ENCODE assay signal across 33 cellular contexts in the genomic region with DNA sequence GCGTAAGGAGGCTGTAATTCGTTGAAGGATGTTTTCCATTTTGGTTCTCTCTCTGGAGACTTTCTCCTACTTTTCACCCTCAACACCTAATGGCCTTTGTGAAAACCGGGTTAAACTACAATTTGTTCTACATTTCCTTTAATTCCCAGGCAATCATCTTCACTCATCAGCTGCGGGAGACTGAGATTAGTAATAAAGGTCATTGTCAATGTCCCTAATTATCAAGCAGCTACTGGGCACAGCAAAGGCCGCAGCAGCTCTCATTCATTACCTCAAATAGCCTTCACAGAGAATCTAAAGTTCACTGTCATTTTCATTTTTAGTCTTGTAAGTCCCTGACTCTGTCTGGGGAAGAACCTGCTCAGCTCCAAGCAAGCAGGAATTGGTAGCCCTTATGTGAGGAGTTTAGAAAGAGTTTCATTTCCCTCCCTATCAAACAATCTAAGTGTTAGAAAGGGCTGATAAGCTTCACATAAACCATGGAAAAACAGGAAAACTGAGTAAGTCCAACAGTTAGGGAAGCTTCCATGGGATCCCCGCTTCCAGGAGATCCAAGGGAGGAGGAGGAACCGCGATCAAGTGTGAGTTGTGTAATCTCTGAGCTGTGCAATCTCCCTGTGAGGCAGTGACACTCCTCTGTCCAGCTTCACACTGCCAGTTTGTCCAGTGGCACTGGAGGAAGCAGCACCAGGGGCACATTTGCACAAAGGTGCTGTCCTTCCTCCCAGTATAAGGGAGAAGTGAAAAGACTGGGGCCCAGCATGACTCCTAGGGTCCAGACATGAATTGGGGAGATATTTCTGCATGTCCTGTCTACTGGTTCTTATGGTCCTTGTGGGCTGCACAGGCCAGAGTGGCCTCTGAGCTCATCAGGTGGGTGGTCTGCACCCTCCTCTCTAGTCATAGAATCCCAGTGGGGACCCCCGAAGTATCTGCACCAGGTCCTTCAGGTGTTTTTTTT. TPM values are rescaled to one million over a fixed set of nuclear protein-coding genes. Genes with fewer than 3 reads are reported as not detected.
DNase-seq lines count a peak whose midpoint lies in the region; ATAC-seq, FAIRE-seq and TF ChIP-seq lines count a peak whose summit lies in the region.
"Had no signal": no experiment of that assay in that cellular context is flagged by ENCODE, and none has a peak within 500 bp of the region (broad histone marks: within the 10 kb centered on the region; RNA-seq: fewer than 3 reads in every experiment).

No MANE protein-coding gene starts in this region.

- H3K36me3 Mint-ChIP-seq in stimulated activated naive CD8-positive, alpha-beta T cell treated with anti-CD3 and anti-CD28 coated beads, Interleukin-15, Interleukin-2, amounts not matched to agents 100 ng/mL and 50 ng/mL, for 24 hours (ENCODE audit: low read depth): no peaks in the 10 kb centered on the region
- H3K36me3 Mint-ChIP-seq in activated T-cell treated with anti-CD3 and anti-CD28 coated beads, Interleukin-2, amount 50 U/mL, for 72 hours (ENCODE audit: insufficient read depth in 2 of 2): no peaks in the 10 kb centered on the region
- H3K36me3 Mint-ChIP-seq: natural killer cell had no signal

- no peak overlapping the region for H3K4me3 Mint-ChIP-seq in stimulated activated naive CD8-positive, alpha-beta T cell treated with anti-CD3 and anti-CD28 coated beads, Interleukin-15, Interleukin-2, amounts not matched to agents 100 ng/mL and 50 ng/mL, for 24 hours
- no peak overlapping the region for H3K4me3 Mint-ChIP-seq in activated T-cell treated with anti-CD3 and anti-CD28 coated beads, Interleukin-2, amount 50 U/mL, for 72 hours
- H3K4me3 Mint-ChIP-seq: natural killer cell had no signal

- peaks cover 5% of the 10 kb centered on the region for H3K4me1 Mint-ChIP-seq in stimulated activated naive CD8-positive, alpha-beta T cell treated with anti-CD3 and anti-CD28 coated beads, Interleukin-15, Interleukin-2, amounts not matched to agents 100 ng/mL and 50 ng/mL, for 24 hours (ENCODE audit: low read depth)
- H3K4me1 Mint-ChIP-seq in activated T-cell treated with anti-CD3 and anti-CD28 coated beads, Interleukin-2, amount 50 U/mL, for 72 hours (ENCODE audit: low read depth): peaks cover 4% of the 10 kb centered on the region

- FAIRE-seq in urothelium cell line (lab: Jason Lieb, UNC): peak; percentile 70
- FAIRE-seq: G401.6, keratinocyte had no signal

- no peak for TF ChIP-seq CTCF in NB4 (IDR thresholded peaks at IDR 0.05; ENCODE audit: low read depth, low read length)

- no peaks in the 10 kb centered on the region for H3K9me3 Mint-ChIP-seq in stimulated activated naive CD8-positive, alpha-beta T cell treated with anti-CD3 and anti-CD28 coated beads, Interleukin-15, Interleukin-2, amounts not matched to agents 100 ng/mL and 50 ng/mL, for 24 hours
- H3K9me3 Mint-ChIP-seq in activated T-cell treated with anti-CD3 and anti-CD28 coated beads, Interleukin-2, amount 50 U/mL, for 72 hours: no peaks in the 10 kb centered on the region
- H3K9me3 Mint-ChIP-seq: natural killer cell had no signal

- peak overlapping the region; percentile 70 for H3K27ac Mint-ChIP-seq in stimulated activated naive CD8-positive, alpha-beta T cell treated with anti-CD3 and anti-CD28 coated beads, Interleukin-15, Interleukin-2, amounts not matched to agents 100 ng/mL and 50 ng/mL, for 24 hours
- no peak overlapping the region for H3K27ac Mint-ChIP-seq in activated T-cell treated with anti-CD3 and anti-CD28 coated beads, Interleukin-2, amount 50 U/mL, for 72 hours
- H3K27ac Mint-ChIP-seq: natural killer cell had no signal

- H3K4me3 ChIP-seq in NB4 (ENCODE audit: low read depth, low read length): no peak overlapping the region
- H3K4me3 ChIP-seq: dorsolateral prefrontal cortex, SK-N-MC, smooth muscle cell, transverse colon had no signal

- no peak for ATAC-seq in stimulated activated naive CD8-positive, alpha-beta T cell treated with anti-CD3 and anti-CD28 coated beads, Interleukin-15, Interleukin-2, amounts not matched to agents 100 U/mL and 50 U/mL, for 24 hours
- ATAC-seq in left lobe of liver (peak; percentile 23), GM19463 (IDR thresholded peaks at IDR 0.05; ENCODE audit: unreplicated experiment) (no peak)
- ATAC-seq in activated T-cell treated with anti-CD3 and anti-CD28 coated beads, Interleukin-2, amount 50 U/mL, for 72 hours (replicated peaks in 1 of 2): no peak
- ATAC-seq: natural killer cell had no signal

- H3K27me3 Mint-ChIP-seq in stimulated activated naive CD8-positive, alpha-beta T cell treated with anti-CD3 and anti-CD28 coated beads, Interleukin-15, Interleukin-2, amounts not matched to agents 100 ng/mL and 50 ng/mL, for 24 hours: no peaks in the 10 kb centered on the region
- H3K27me3 Mint-ChIP-seq in activated T-cell treated with anti-CD3 and anti-CD28 coated beads, Interleukin-2, amount 50 U/mL, for 72 hours (ENCODE audit: low read depth): no peaks in the 10 kb centered on the region

- TF ChIP-seq POLR2A in NB4 (IDR thresholded peaks at IDR 0.05; ENCODE audit: extremely low read depth, insufficient read length): no peak

- no peak for DNase-seq in stimulated activated naive CD8-positive, alpha-beta T cell treated with anti-CD3 and anti-CD28 coated beads, Interleukin-15, Interleukin-2, amounts not matched to agents 100 U/mL and 50 U/mL, for 24 hours
- DNase-seq in NB4 (ENCODE audit: low read depth): peak; percentile 16
- DNase-seq in left lobe of liver (ENCODE audit: low spot score): no peak
- DNase-seq in urothelium cell line (ENCODE audit: low spot score): no peak
- no peak for DNase-seq in GM19238 (ENCODE audit: insufficient read length, low spot score)
- DNase-seq in activated T-cell treated with anti-CD3 and anti-CD28 coated beads, Interleukin-2, amount 50 U/mL, for 72 hours: no peak
- DNase-seq: activated CD4-positive, alpha-beta T cell treated with anti-CD3 and anti-CD28 coated beads for 4 hours; activated naive CD4-positive, alpha-beta T cell; activated T-cell treated with anti-CD3 and anti-CD28 coated beads, Interleukin-2, amount 50 U/mL, for 1 hour; brain microvascular endothelial cell; dorsolateral prefrontal cortex; glutamatergic neuron; H7; natural killer cell; NCI-H1436; NCI-H345; NCI-H774; stimulated activated CD4-positive, alpha-beta T cell treated with anti-CD3 and anti-CD28 coated beads, Interleukin-1b, Interleukin-23, amount 100 ng/mL, for 48 hours; stimulated activated CD8-positive, alpha-beta memory T cell treated with anti-CD3 and anti-CD28 coated beads, Interleukin-4, amount 100 ng/mL, for 48 hours; transverse colon had no signal

RNA-seq across cellular contexts. Expression of gene PRAME, which starts 4.5 kb away (rescaled TPM):
- 1.2 TPM for total RNA-seq in left lobe of liver
- under 1 TPM; 0.14 to 0.41 TPM for total RNA-seq in activated T-cell treated with anti-CD3 and anti-CD28 coated beads, Interleukin-2, amount 50 U/mL, for 72 hours
- total RNA-seq: activated CD8-positive, alpha-beta memory T cell treated with anti-CD3 and anti-CD28 coated beads for 36 hours; cerebellum; H7; lower leg skin; M059J; natural killer cell; omental fat pad; smooth muscle cell; T-helper 2 cell treated with Interferon-gamma antibody and Interleukin-4, amounts not matched to agents 100 ng/mL and 5 ng/mL, for 36 hours had no signal

RNA-seq across cellular contexts. Expression of gene ZNF280A, which starts 34.5 kb away (rescaled TPM):
- total RNA-seq in left lobe of liver: not detected
- total RNA-seq in activated T-cell treated with anti-CD3 and anti-CD28 coated beads, Interleukin-2, amount 50 U/mL, for 72 hours: not detected
- total RNA-seq: A673; activated CD8-positive, alpha-beta memory T cell treated with anti-CD3 and anti-CD28 coated beads for 36 hours; cerebellum; M059J; natural killer cell; omental fat pad; smooth muscle cell; T-helper 2 cell treated with Interferon-gamma antibody and Interleukin-4, amounts not matched to agents 100 ng/mL and 5 ng/mL, for 36 hours; transverse colon had no signal

RNA-seq across cellular contexts. Expression of gene ZNF280B, which starts 46.1 kb away (rescaled TPM):
- 0.08 TPM for total RNA-seq in left lobe of liver
- 1 to 10 TPM; 2.9 to 4.5 TPM for total RNA-seq in activated T-cell treated with anti-CD3 and anti-CD28 coated beads, Interleukin-2, amount 50 U/mL, for 72 hours
